13 cellular contexts compared by ENCODE assay signal in the genomic region with DNA sequence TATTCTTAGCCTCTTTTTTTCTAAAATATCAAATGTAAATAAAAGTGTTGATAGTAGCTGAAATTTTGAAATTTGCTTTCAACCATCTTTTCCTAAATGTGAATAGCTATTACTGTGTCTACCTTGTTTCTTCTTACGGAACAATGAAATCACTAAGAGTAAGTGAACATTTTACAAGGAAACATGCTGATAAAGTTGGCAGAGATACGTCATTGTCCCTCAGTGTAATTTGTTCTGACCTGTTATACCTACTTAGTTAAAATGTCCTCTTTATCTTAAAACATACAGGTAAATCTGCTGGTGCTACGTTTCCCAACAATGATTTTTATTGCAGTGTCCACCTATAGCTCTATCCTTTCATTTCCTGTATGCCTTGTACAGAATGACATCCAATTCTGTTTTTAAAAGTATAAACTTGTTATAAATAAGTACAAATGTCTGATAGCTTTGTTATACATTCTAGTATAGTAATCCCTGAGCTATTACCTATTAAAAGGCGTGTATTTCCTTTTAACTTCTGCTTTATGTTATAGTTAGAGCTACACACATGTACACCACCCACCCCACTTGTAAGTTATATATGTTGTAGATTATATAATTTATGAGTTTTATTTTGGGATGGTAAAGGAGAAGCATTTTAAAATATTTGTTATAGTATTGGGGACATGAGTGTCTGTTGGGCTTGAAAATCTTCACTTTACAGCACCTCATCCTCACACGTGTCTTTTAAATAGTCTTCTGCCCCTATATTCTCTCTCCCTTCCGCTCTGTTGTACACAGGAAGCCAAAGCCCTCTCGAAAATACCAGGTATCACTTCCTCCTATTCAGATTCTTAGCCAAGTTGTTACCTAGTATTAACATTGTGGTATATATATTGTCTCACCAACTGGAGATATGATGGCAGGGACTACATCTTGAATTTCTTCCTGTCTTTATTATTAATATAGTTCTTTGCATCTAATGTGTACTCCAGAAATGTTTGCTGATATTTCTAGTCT. TPM values are rescaled to one million over a fixed set of nuclear protein-coding genes. Genes with fewer than 3 reads are reported as not detected.
DNase-seq lines count a peak whose midpoint lies in the region; ATAC-seq and TF ChIP-seq lines count a peak whose summit lies in the region.
"Had no signal": no experiment of that assay in that cellular context is flagged by ENCODE, and none has a peak within 500 bp of the region (broad histone marks: within the 10 kb centered on the region; RNA-seq: fewer than 3 reads in every experiment).

No MANE protein-coding gene starts in this region.

- H3K36me3 Mint-ChIP-seq in activated B cell treated with CpG ODN at 0.5 μM for 24 hours (ENCODE audit: low read depth) = no peaks in the 10 kb centered on the region

- peak overlapping the region; percentile 8 for H3K4me3 Mint-ChIP-seq in activated B cell treated with CpG ODN at 0.5 μM for 24 hours
- H3K4me3 Mint-ChIP-seq: activated CD4-positive, alpha-beta T cell treated with anti-CD3 and anti-CD28 coated beads, Interleukin-2, amount 10 ng/mL, durations not matched to agents 24 days and 14 days; mesothelial cell of epicardium had no signal

- no TSS peak for BruUV-seq in A673 (replicated peaks; lab: Mats Ljungman, UMichigan)

- H3K36me3 ChIP-seq in A673 (ENCODE audit: insufficient read depth, low read length, poor library complexity, severe bottlenecking) = no peaks in the 10 kb centered on the region
- H3K36me3 ChIP-seq: ascending aorta had no signal

- TF ChIP-seq CTCF in activated B cell treated with CpG ODN at 0.5 μM for 24 hours (IDR thresholded peaks at IDR 0.05) (no peak), A673 (conservative IDR thresholded peaks at IDR 0.05; ENCODE audit: low read depth, low read length) (no peak)

- no peaks in the 10 kb centered on the region for H3K27me3 ChIP-seq in A673 (replicated peaks; ENCODE audit: insufficient read depth, low read depth, low read length, poor library complexity)
- H3K27me3 ChIP-seq: ascending aorta had no signal

- H3K27ac Mint-ChIP-seq in activated B cell treated with CpG ODN at 0.5 μM for 24 hours = peak overlapping the region; percentile 88
- H3K27ac Mint-ChIP-seq: activated CD4-positive, alpha-beta T cell treated with anti-CD3 and anti-CD28 coated beads, Interleukin-2, amount 10 ng/mL, durations not matched to agents 24 days and 14 days; mesothelial cell of epicardium had no signal

- POLR2A ChIA-PET in activated B cell treated with CpG ODN at 0.5 μM for 24 hours (lab: Charles Lee) (interaction anchor here (0.8 to 2.0 kb wide), 4 partner anchors 8 to 22 kb away, joined by 3 to 5 read pairs (median 4); no protein-coding TSS in a partner anchor), A673 (lab: Charles Lee; ENCODE audit: low non-redundant PET) (no interaction called here)

- no peaks in the 10 kb centered on the region for H3K9me3 Mint-ChIP-seq in activated B cell treated with CpG ODN at 0.5 μM for 24 hours
- H3K9me3 Mint-ChIP-seq: activated CD4-positive, alpha-beta T cell treated with anti-CD3 and anti-CD28 coated beads, Interleukin-2, amount 10 ng/mL, durations not matched to agents 24 days and 14 days; mesothelial cell of epicardium had no signal

- no peak overlapping the region for H3K27ac ChIP-seq in A673 (ENCODE audit: low read depth, low read length, poor library complexity, severe bottlenecking)

- peak; percentile 96 for ATAC-seq in GM18520 (IDR thresholded peaks at IDR 0.05; ENCODE audit: unreplicated experiment)
- ATAC-seq in GM21529 (IDR thresholded peaks at IDR 0.05; ENCODE audit: unreplicated experiment) = peak; percentile 99
- peak; percentile 99 for ATAC-seq in HG03159 (IDR thresholded peaks at IDR 0.05; ENCODE audit: unreplicated experiment)
- peak; percentile 98 for ATAC-seq in activated B cell treated with CpG ODN at 0.5 μM for 24 hours (ENCODE audit: low read depth)

- peaks cover 78% of the 10 kb centered on the region for H3K4me1 Mint-ChIP-seq in activated B cell treated with CpG ODN at 0.5 μM for 24 hours
- H3K4me1 Mint-ChIP-seq: activated CD4-positive, alpha-beta T cell treated with anti-CD3 and anti-CD28 coated beads, Interleukin-2, amount 10 ng/mL, durations not matched to agents 24 days and 14 days had no signal

- H3K4me3 ChIP-seq in A673 (ENCODE audit: low read depth, low read length, poor library complexity, severe bottlenecking) = no peak overlapping the region
- H3K4me3 ChIP-seq: ascending aorta had no signal

- CTCF ChIA-PET in activated B cell treated with CpG ODN at 0.5 μM for 24 hours (lab: Charles Lee) (interaction anchor here (1.0 to 2.5 kb wide), 3 partner anchors 23 to 180 kb away, joined by 4 to 9 read pairs (median 7); no protein-coding TSS in a partner anchor), A673 (lab: Charles Lee) (no interaction called here)

- DNase-seq in activated B cell treated with CpG ODN at 0.5 μM for 24 hours (no peak), Ammon's horn (ENCODE audit: low spot score) (no peak), A673 (ENCODE audit: low spot score) (no peak), GM03348 (ENCODE audit: low spot score) (no peak)
- no peak for DNase-seq in stimulated activated CD8-positive, alpha-beta memory T cell treated with anti-CD3 and anti-CD28 coated beads, Interleukin-4, amount 100 ng/mL, for 48 hours
- DNase-seq: activated CD4-positive, alpha-beta T cell treated with anti-CD3 and anti-CD28 coated beads, Interleukin-2, amount 10 ng/mL, durations not matched to agents 24 days and 14 days; DND-41; NCI-H69 had no signal

- H3K9me3 ChIP-seq in A673 (ENCODE audit: low read depth, low read length, poor library complexity, severe bottlenecking) = no peaks in the 10 kb centered on the region
- H3K9me3 ChIP-seq: ascending aorta had no signal

- intact Hi-C loops in activated B cell treated with CpG ODN at 0.5 μM for 24 hours (cut with micrococcal nuclease) = loop anchor here (1.0 to 5.0 kb wide), 3 partner anchors 22 to 424 kb away; partner anchors contain the start of gene SMG7
- intact Hi-C loops in A673 (cut with micrococcal nuclease; ENCODE audit: unreplicated experiment) = no loop called here

- no peaks in the 10 kb centered on the region for H3K27me3 Mint-ChIP-seq in activated B cell treated with CpG ODN at 0.5 μM for 24 hours

- H3K4me1 ChIP-seq in A673 (ENCODE audit: insufficient read depth, low read length, poor library complexity, severe bottlenecking) = peaks cover 47% of the 10 kb centered on the region

RNA-seq across cellular contexts. Expression of gene LAMC1, which starts 25.2 kb away (rescaled TPM):
- 31.1 and 31.8 TPM in 2 replicates for total RNA-seq in activated B cell treated with CpG ODN at 0.5 μM for 24 hours
- 95.5 and 98.6 TPM in 2 replicates for total RNA-seq in A673 (2021)
